Comparison of ENCODE assay signal across 17 cellular contexts in genomic region chr11:116736763-116737162, GRCh38. TPM values are rescaled to one million over a fixed set of nuclear protein-coding genes. Genes with fewer than 3 reads are reported as not detected.
DNase-seq lines count a peak whose midpoint lies in the region; ATAC-seq and TF ChIP-seq lines count a peak whose summit lies in the region.
"Had no signal": no experiment of that assay in that cellular context is flagged by ENCODE, and none has a peak within 500 bp of the region (broad histone marks: within the 10 kb centered on the region; RNA-seq: fewer than 3 reads in every experiment).

No MANE protein-coding gene starts in this region.

- H3K4me1 ChIP-seq in osteoblast (ENCODE audit: insufficient read depth, low read length) (peaks cover 3% of the 10 kb centered on the region), adrenal gland (replicated peaks in 1 of 2) (no peaks in the 10 kb centered on the region)

- 86 to 98% (median 93%) methylated on average over 3 of the region's 3 CpGs for WGBS in adrenal gland, 4 donors

- H3K4me3 Mint-ChIP-seq in activated naive CD4-positive, alpha-beta T cell treated with anti-CD3 and anti-CD28 coated beads for 36 hours: no peak overlapping the region
- H3K4me3 Mint-ChIP-seq in activated CD8-positive, alpha-beta T cell treated with anti-CD3 and anti-CD28 coated beads, Interleukin-2, amount 10 ng/mL, durations not matched to agents 7 days and 5 days: no peak overlapping the region
- H3K4me3 Mint-ChIP-seq: activated T-helper 1 cell treated with anti-CD3 and anti-CD28 coated beads, Interleukin-12 subunit alpha, Interleukin-12 subunit beta, Interleukin-2, Interleukin-4 antibody, amounts not matched to agents 30 ng/mL and 10 ng/mL and 1 ng/mL, durations not matched to agents 14 hours and 24 hours and 36 hours had no signal

- no peaks in the 10 kb centered on the region for H3K36me3 ChIP-seq in osteoblast (ENCODE audit: insufficient read depth, low read length)
- H3K36me3 ChIP-seq in adrenal gland (replicated peaks in 1 of 2): no peaks in the 10 kb centered on the region
- H3K36me3 ChIP-seq: left lung had no signal

- peaks cover 10% of the 10 kb centered on the region for H3K4me1 Mint-ChIP-seq in activated naive CD4-positive, alpha-beta T cell treated with anti-CD3 and anti-CD28 coated beads for 36 hours (ENCODE audit: low read depth)
- peaks cover 23% of the 10 kb centered on the region for H3K4me1 Mint-ChIP-seq in activated CD8-positive, alpha-beta T cell treated with anti-CD3 and anti-CD28 coated beads, Interleukin-2, amount 10 ng/mL, durations not matched to agents 7 days and 5 days (ENCODE audit: low read depth)

- H3K79me2 ChIP-seq in osteoblast (ENCODE audit: insufficient read depth, low read length): no peaks in the 10 kb centered on the region

- H3K9me3 ChIP-seq in osteoblast (ENCODE audit: low read depth, low read length) (no peaks in the 10 kb centered on the region), adrenal gland (replicated peaks in 1 of 3) (no peaks in the 10 kb centered on the region)
- H3K9me3 ChIP-seq: left lung had no signal

- H2AFZ ChIP-seq in osteoblast (ENCODE audit: low read length): no peak overlapping the region

- H3K4me2 ChIP-seq in osteoblast (ENCODE audit: insufficient read depth, low read length): no peak overlapping the region

- no peaks in the 10 kb centered on the region for H3K9me3 Mint-ChIP-seq in activated naive CD4-positive, alpha-beta T cell treated with anti-CD3 and anti-CD28 coated beads for 36 hours
- H3K9me3 Mint-ChIP-seq in activated CD8-positive, alpha-beta T cell treated with anti-CD3 and anti-CD28 coated beads, Interleukin-2, amount 10 ng/mL, durations not matched to agents 7 days and 5 days (ENCODE audit: insufficient read depth): no peaks in the 10 kb centered on the region
- H3K9me3 Mint-ChIP-seq: activated T-helper 1 cell treated with anti-CD3 and anti-CD28 coated beads, Interleukin-12 subunit alpha, Interleukin-12 subunit beta, Interleukin-2, Interleukin-4 antibody, amounts not matched to agents 30 ng/mL and 10 ng/mL and 1 ng/mL, durations not matched to agents 14 hours and 24 hours and 36 hours had no signal

- H3K4me3 ChIP-seq in NB4 (ENCODE audit: low read depth, low read length): no peak overlapping the region
- H3K4me3 ChIP-seq in osteoblast (ENCODE audit: insufficient read depth, low read length): no peak overlapping the region
- H3K4me3 ChIP-seq in adrenal gland: no peak overlapping the region
- H3K4me3 ChIP-seq: left lung had no signal

- peak; percentile 37 for ATAC-seq in activated CD8-positive, alpha-beta T cell treated with anti-CD3 and anti-CD28 coated beads, Interleukin-2, amount 10 ng/mL, durations not matched to agents 7 days and 5 days
- ATAC-seq: left lung, sciatic nerve had no signal

- peak; percentile 16 for DNase-seq in activated naive CD4-positive, alpha-beta T cell treated with anti-CD3 and anti-CD28 coated beads for 36 hours
- DNase-seq in activated naive CD4-positive, alpha-beta T cell treated with Interleukin-2 at 50 U/mL for 16 hours: no peak
- DNase-seq in NB4 (ENCODE audit: low read depth): peak; percentile 34
- DNase-seq in activated CD8-positive, alpha-beta T cell treated with anti-CD3 and anti-CD28 coated beads, Interleukin-2, amount 10 ng/mL, durations not matched to agents 7 days and 5 days: no peak
- no peak for DNase-seq in osteoblast (ENCODE audit: insufficient read length, low spot score, missing footprints)
- no peak for DNase-seq in adrenal gland
- no peak for DNase-seq in cerebellar cortex (ENCODE audit: low spot score)
- no peak for DNase-seq in NCI-H1694 treated with DMSO at 0.1 percent for 48 hours (lab: John Stamatoyannopoulos, UW)
- DNase-seq: activated CD4-positive, alpha-beta T cell treated with anti-CD3 and anti-CD28 coated beads for 1 hour; GF-D8; left lung; NCI-H345; Right ventricle myocardium superior had no signal

- POLR2A ChIA-PET in activated CD8-positive, alpha-beta T cell treated with anti-CD3 and anti-CD28 coated beads, Interleukin-2, amount 10 ng/mL, durations not matched to agents 7 days and 5 days (lab: Charles Lee): no interaction called here

- CTCF ChIA-PET in activated naive CD4-positive, alpha-beta T cell treated with anti-CD3 and anti-CD28 coated beads for 36 hours (lab: Charles Lee): no interaction called here
- CTCF ChIA-PET in activated CD8-positive, alpha-beta T cell treated with anti-CD3 and anti-CD28 coated beads, Interleukin-2, amount 10 ng/mL, durations not matched to agents 7 days and 5 days (lab: Charles Lee): interaction anchor here (1.0 to 3.0 kb wide), 2 partner anchors 99 to 444 kb away, joined by 3 to 15 read pairs; no protein-coding TSS in a partner anchor

- no peaks in the 10 kb centered on the region for H4K20me1 ChIP-seq in osteoblast (ENCODE audit: insufficient read depth, low read length)

- no peak for TF ChIP-seq POLR2A in NB4 (IDR thresholded peaks at IDR 0.05; ENCODE audit: extremely low read depth, insufficient read length)
- no peak for TF ChIP-seq POLR2A in adrenal gland (IDR thresholded peaks at IDR 0.05)

- H3K27ac ChIP-seq in osteoblast (ENCODE audit: low read depth, low read length): no peak overlapping the region
- H3K27ac ChIP-seq in adrenal gland: no peak overlapping the region
- H3K27ac ChIP-seq: left lung had no signal

- TF ChIP-seq CTCF in NB4 (IDR thresholded peaks at IDR 0.05; ENCODE audit: low read depth, low read length) (peak; percentile 11), osteoblast (IDR thresholded peaks at IDR 0.05; ENCODE audit: extremely low read depth, low read depth, low read length) (peak; percentile 31), adrenal gland (IDR thresholded peaks at IDR 0.05) (no peak)

- no peaks in the 10 kb centered on the region for H3K36me3 Mint-ChIP-seq in activated naive CD4-positive, alpha-beta T cell treated with anti-CD3 and anti-CD28 coated beads for 36 hours (ENCODE audit: low read depth)
- peaks cover 5% of the 10 kb centered on the region for H3K36me3 Mint-ChIP-seq in activated CD8-positive, alpha-beta T cell treated with anti-CD3 and anti-CD28 coated beads, Interleukin-2, amount 10 ng/mL, durations not matched to agents 7 days and 5 days (ENCODE audit: low read depth)

- no peaks in the 10 kb centered on the region for H3K27me3 Mint-ChIP-seq in activated naive CD4-positive, alpha-beta T cell treated with anti-CD3 and anti-CD28 coated beads for 36 hours (ENCODE audit: low read depth)
- H3K27me3 Mint-ChIP-seq in activated CD8-positive, alpha-beta T cell treated with anti-CD3 and anti-CD28 coated beads, Interleukin-2, amount 10 ng/mL, durations not matched to agents 7 days and 5 days (ENCODE audit: low read depth): no peaks in the 10 kb centered on the region

- H3K27me3 ChIP-seq in osteoblast (ENCODE audit: insufficient read depth, low read length) (peaks cover 9% of the 10 kb centered on the region), adrenal gland (no peaks in the 10 kb centered on the region)

- H3K27ac Mint-ChIP-seq in activated naive CD4-positive, alpha-beta T cell treated with anti-CD3 and anti-CD28 coated beads for 36 hours: no peak overlapping the region
- no peak overlapping the region for H3K27ac Mint-ChIP-seq in activated CD8-positive, alpha-beta T cell treated with anti-CD3 and anti-CD28 coated beads, Interleukin-2, amount 10 ng/mL, durations not matched to agents 7 days and 5 days
- H3K27ac Mint-ChIP-seq: activated T-helper 1 cell treated with anti-CD3 and anti-CD28 coated beads, Interleukin-12 subunit alpha, Interleukin-12 subunit beta, Interleukin-2, Interleukin-4 antibody, amounts not matched to agents 30 ng/mL and 10 ng/mL and 1 ng/mL, durations not matched to agents 14 hours and 24 hours and 36 hours had no signal

- intact Hi-C loops in activated naive CD4-positive, alpha-beta T cell treated with anti-CD3 and anti-CD28 coated beads for 36 hours (cut with micrococcal nuclease): no loop called here
- intact Hi-C loops in adrenal gland (cut with DNase I): no loop called here

RNA-seq across cellular contexts. Expression of gene BUD13, which starts 36.0 kb away (rescaled TPM):
- total RNA-seq in activated naive CD4-positive, alpha-beta T cell treated with anti-CD3 and anti-CD28 coated beads for 36 hours: 10 to 100 TPM; 35.0 to 37.7 TPM
- total RNA-seq in activated CD8-positive, alpha-beta T cell treated with anti-CD3 and anti-CD28 coated beads, Interleukin-2, amount 10 ng/mL, durations not matched to agents 7 days and 5 days: 10 to 100 TPM; 36.3 to 39.5 TPM
- total RNA-seq in osteoblast (12.7 and 14.5 TPM in 2 replicates), adrenal gland (10 to 100 TPM in 5 of 8 donors, 1 to 10 TPM in 3; 7.5 to 20.4 (median 10.6) TPM)
- polyA plus RNA-seq in adrenal gland: 10 to 100 TPM; 11.1 to 14.3 (median 12.5) TPM

RNA-seq across cellular contexts. Expression of gene ZPR1, which starts 51.1 kb away (rescaled TPM):
- 10 to 100 TPM; 87.2 to 87.8 TPM for total RNA-seq in activated naive CD4-positive, alpha-beta T cell treated with anti-CD3 and anti-CD28 coated beads for 36 hours
- total RNA-seq in activated CD8-positive, alpha-beta T cell treated with anti-CD3 and anti-CD28 coated beads, Interleukin-2, amount 10 ng/mL, durations not matched to agents 7 days and 5 days: 10 to 100 TPM; 60.5 to 62.0 TPM
- total RNA-seq in osteoblast (27.1 and 36.2 TPM in 2 replicates), adrenal gland (10 to 100 TPM; 10.8 to 61.8 (median 28.1) TPM)
- polyA plus RNA-seq in adrenal gland: 10 to 100 TPM; 10.5 to 63.6 (median 11.0) TPM

RNA-seq across cellular contexts. Expression of gene APOA5, which starts 54.9 kb away (rescaled TPM):
- total RNA-seq in activated naive CD4-positive, alpha-beta T cell treated with anti-CD3 and anti-CD28 coated beads for 36 hours: not detected
- not detected for total RNA-seq in activated CD8-positive, alpha-beta T cell treated with anti-CD3 and anti-CD28 coated beads, Interleukin-2, amount 10 ng/mL, durations not matched to agents 7 days and 5 days
- total RNA-seq in osteoblast (under 0.01 TPM in 1 of 2 replicates, not detected in the other), adrenal gland (under 1 TPM in 2 of 8 donors, not detected in 6; 0.11 to 0.54 TPM)
- not detected for polyA plus RNA-seq in adrenal gland
- total RNA-seq: activated T-helper 1 cell treated with anti-CD3 and anti-CD28 coated beads, Interleukin-12 subunit alpha, Interleukin-12 subunit beta, Interleukin-2, Interleukin-4 antibody, amounts not matched to agents 30 ng/mL and 10 ng/mL and 1 ng/mL, durations not matched to agents 14 hours and 24 hours and 36 hours; left lung; Right ventricle myocardium superior; sciatic nerve had no signal
- polyA plus RNA-seq: BJ, neural cell had no signal

Comparison
In these comparisons a context has a peak if more than half of its experiments do, and no peak if none do; other contexts are left out.
1. DNase-seq: peak in activated naive CD4-positive, alpha-beta T cell treated with anti-CD3 and anti-CD28 coated beads for 36 hours (single experiment) and NB4 (single experiment); none in activated naive CD4-positive, alpha-beta T cell treated with Interleukin-2 at 50 U/mL for 16 hours (single experiment), activated CD8-positive, alpha-beta T cell treated with anti-CD3 and anti-CD28 coated beads, Interleukin-2, amount 10 ng/mL, durations not matched to agents 7 days and 5 days (single experiment), osteoblast (single experiment), adrenal gland (0 of 7), cerebellar cortex (single experiment) and NCI-H1694 treated with DMSO at 0.1 percent for 48 hours (single experiment).
2. CTCF ChIP-seq: peak in NB4 (single experiment) and osteoblast (single experiment); none in adrenal gland (0 of 6).